Comparison of ENCODE assay signal across 1 cellular context in genomic region chr1:197768014-197768413, GRCh38.
TF ChIP-seq lines count a peak whose summit lies in the region.

No MANE protein-coding gene starts in this region.

TF ChIP-seq in IMR-90, 13 proteins besides CTCF, POLR2A, EP300 and RAD21:
- TF ChIP-seq FOS (IDR thresholded peaks at IDR 0.05; ENCODE audit: low read depth, low read length) (no peak), RFX5 (IDR thresholded peaks at IDR 0.05; ENCODE audit: low read depth, low read length) (no peak), CEBPB (IDR thresholded peaks at IDR 0.05; ENCODE audit: low read depth, low read length) (no peak), SMC3 (IDR thresholded peaks at IDR 0.05; ENCODE audit: low read depth, low read length) (no peak), CHD1 (IDR thresholded peaks at IDR 0.05; ENCODE audit: low read depth, low read length) (no peak), ELK1 (IDR thresholded peaks at IDR 0.05; ENCODE audit: borderline replicate concordance, low read depth, low read length) (no peak)
TF ChIP-seq in IMR-90: peak in this region for 0.
